In genomic region chr17:68035523-68036303, GRCh38 we compare ENCODE assay signal across 8 cellular contexts. TPM values are rescaled to one million over a fixed set of nuclear protein-coding genes. Genes with fewer than 3 reads are reported as not detected.
DNase-seq lines count a peak whose midpoint lies in the region; ATAC-seq lines count a peak whose summit lies in the region.

Gene KPNA2, plus strand, starts transcription at chr17:68035735. Its CDS starts 1,398 bp downstream, at chr17:68037133.

- ATAC-seq in GM21367 (IDR thresholded peaks at IDR 0.05; ENCODE audit: unreplicated experiment): peak; percentile 77

- POLR2A ChIA-PET in activated CD8-positive, alpha-beta memory T cell treated with anti-CD3 and anti-CD28 coated beads for 36 hours (lab: Charles Lee): interaction anchor here (0.6 to 2.4 kb wide), 6 partner anchors 16 to 365 kb away, joined by 3 to 10 read pairs (median 3); partner anchors contain the start of gene C17orf58

- H3K4me3 ChIP-seq in effector memory CD4-positive, alpha-beta T cell (ENCODE audit: insufficient read depth, low read depth, low read length, poor library complexity, severe bottlenecking): peak within 1 kb of the TSS; percentile 98

- DNase-seq in COLO829 (ENCODE audit: low spot score): peak; percentile 96
- peak; percentile 95 for DNase-seq in HT1080 (ENCODE audit: low read depth)
- peak; percentile 97 to 98 for DNase-seq in NOMO-1 (lab: John Stamatoyannopoulos, UW; ENCODE audit: unreplicated experiment in 2 of 2)
- DNase-seq in effector memory CD4-positive, alpha-beta T cell: peak; percentile 89 to 90 (median 90)
- peak; percentile 98 to 99 for DNase-seq in lung microvascular endothelial cell (ENCODE audit: low read depth in 2 of 2)
- DNase-seq in stimulated activated CD4-positive, alpha-beta T cell treated with anti-CD3 and anti-CD28 coated beads, TNF-alpha, amount 100 ng/mL, for 4 hours (ENCODE audit: low read depth in 3 of 3): peak; percentile 78 to 85 (median 79)

- CTCF ChIA-PET in activated CD8-positive, alpha-beta memory T cell treated with anti-CD3 and anti-CD28 coated beads for 36 hours (lab: Charles Lee): interaction anchor here (0.8 kb wide), 1 partner anchor 14 kb away, joined by 3 read pairs; no protein-coding TSS in a partner anchor

- no peaks in the 10 kb centered on the region for H3K27me3 ChIP-seq in effector memory CD4-positive, alpha-beta T cell (replicated peaks; ENCODE audit: control insufficient read depth, insufficient read depth, low read length, poor library complexity, severe bottlenecking)

- H3K27ac ChIP-seq in effector memory CD4-positive, alpha-beta T cell (ENCODE audit: insufficient read depth, low read length, poor library complexity, severe bottlenecking): peak within 1 kb of the TSS; percentile 89

- H3K36me3 ChIP-seq in effector memory CD4-positive, alpha-beta T cell (ENCODE audit: control insufficient read depth, insufficient read depth, low read length): peaks cover 5% of the 10 kb centered on the region

- H3K9me3 ChIP-seq in effector memory CD4-positive, alpha-beta T cell (ENCODE audit: control insufficient read depth, low read length): no peaks in the 10 kb centered on the region

- peaks cover 8% of the 10 kb centered on the region for H3K4me1 ChIP-seq in effector memory CD4-positive, alpha-beta T cell (ENCODE audit: control insufficient read depth, insufficient read depth, low read length, poor library complexity, severe bottlenecking)

RNA-seq across cellular contexts. Expression of gene KPNA2, which starts in this region (rescaled TPM):
- 281 and 347 TPM in 2 replicates for total RNA-seq in HT1080 (2014; rRNA removed; shearing (Covaris generic))
- polyA plus RNA-seq in HT1080 (2015; cell fraction: cytosol; rRNA removed): 211 and 215 TPM in 2 replicates
- polyA plus RNA-seq in HT1080 (2015; cell fraction: nucleus; rRNA removed): 410 and 454 TPM in 2 replicates
- total RNA-seq in activated CD8-positive, alpha-beta memory T cell treated with anti-CD3 and anti-CD28 coated beads for 36 hours: 100 to 1,000 TPM; 233 to 237 TPM
- total RNA-seq in lung microvascular endothelial cell: 47.4 and 70.4 TPM in 2 replicates

Comparison
In these comparisons a context has a peak if more than half of its experiments do, and no peak if none do; other contexts are left out.
1. Peak in every context shown above with its lines: DNase-seq, ATAC-seq, H3K4me3 ChIP-seq and H3K27ac ChIP-seq.